28 cellular contexts compared by ENCODE assay signal in the genomic region with DNA sequence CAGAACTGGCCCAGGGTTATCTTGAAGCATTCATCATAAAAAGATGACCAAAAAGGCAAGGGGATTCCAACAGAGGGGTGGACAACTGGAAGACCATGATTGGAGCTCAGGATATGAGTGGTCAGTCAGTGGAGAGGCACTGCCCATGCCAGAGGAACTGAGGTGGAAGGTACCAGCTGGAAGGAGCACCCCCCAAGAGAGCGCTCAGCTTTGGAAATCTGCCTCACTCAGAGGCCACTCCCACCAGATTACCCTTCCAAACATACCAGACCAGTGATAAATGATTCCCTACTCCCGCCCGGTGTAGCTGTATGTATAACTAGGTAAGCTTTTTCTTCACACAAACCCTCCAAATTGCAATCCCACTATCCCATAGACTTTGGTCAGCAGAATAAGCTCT.
"Had no signal": no experiment of that assay in that cellular context is flagged by ENCODE, and none has a peak within 500 bp of the region (broad histone marks: within the 10 kb centered on the region; RNA-seq: fewer than 3 reads in every experiment).

No MANE protein-coding gene starts in this region.

- H3K4me1 Mint-ChIP-seq: activated CD4-positive, alpha-beta T cell treated with anti-CD3 and anti-CD28 coated beads, Interleukin-2, amount 10 ng/mL, durations not matched to agents 24 days and 14 days; activated naive CD4-positive, alpha-beta T cell treated with anti-CD3 and anti-CD28 coated beads, Interleukin-2, amount 10 ng/mL, durations not matched to agents 7 days and 5 days; activated naive CD8-positive, alpha-beta T cell treated with anti-CD3 and anti-CD28 coated beads, Interleukin-2, amount 50 U/mL, for 24 hours; central memory CD8-positive, alpha-beta T cell had no signal

- H3K27me3 Mint-ChIP-seq: central memory CD8-positive, alpha-beta T cell had no signal

- H3K4me2 ChIP-seq: KMS-11 had no signal

- H3K27ac Mint-ChIP-seq: activated CD4-positive, alpha-beta T cell treated with anti-CD3 and anti-CD28 coated beads, Interleukin-2, amount 10 ng/mL, durations not matched to agents 24 days and 14 days; activated CD8-positive, alpha-beta T cell treated with anti-CD3 and anti-CD28 coated beads, Interleukin-2, amount 10 ng/mL, durations not matched to agents 7 days and 5 days; activated naive CD4-positive, alpha-beta T cell treated with anti-CD3 and anti-CD28 coated beads, Interleukin-2, amount 10 ng/mL, durations not matched to agents 7 days and 5 days; activated naive CD8-positive, alpha-beta T cell; activated naive CD8-positive, alpha-beta T cell treated with anti-CD3 and anti-CD28 coated beads, Interleukin-2, amount 50 U/mL, for 24 hours; activated T-cell treated with anti-CD3 and anti-CD28 coated beads, Interleukin-2, amount 50 U/mL, for 24 hours; activated T-helper 2 cell treated with anti-CD3 and anti-CD28 coated beads, Interferon-gamma antibody, Interleukin-2, Interleukin-4, amounts not matched to agents 10 μg/mL and 5 μg/mL and 100 μg/mL, durations not matched to agents 14 hours and 24 hours and 36 hours had no signal

- H3K9me3 ChIP-seq: SJCRH30 had no signal

- H3K4me3 Mint-ChIP-seq: activated CD4-positive, alpha-beta T cell treated with anti-CD3 and anti-CD28 coated beads, Interleukin-2, amount 10 ng/mL, durations not matched to agents 24 days and 14 days; activated CD8-positive, alpha-beta T cell treated with anti-CD3 and anti-CD28 coated beads, Interleukin-2, amount 10 ng/mL, durations not matched to agents 7 days and 5 days; activated naive CD4-positive, alpha-beta T cell treated with anti-CD3 and anti-CD28 coated beads, Interleukin-2, amount 10 ng/mL, durations not matched to agents 7 days and 5 days; activated naive CD8-positive, alpha-beta T cell; activated naive CD8-positive, alpha-beta T cell treated with anti-CD3 and anti-CD28 coated beads, Interleukin-2, amount 50 U/mL, for 24 hours; activated T-cell treated with anti-CD3 and anti-CD28 coated beads, Interleukin-2, amount 50 U/mL, for 24 hours; central memory CD8-positive, alpha-beta T cell had no signal

- H3K9ac ChIP-seq: KMS-11 had no signal

- H3K36me3 ChIP-seq: SJCRH30, WERI-Rb-1 had no signal

- H3K4me1 ChIP-seq: SJCRH30 had no signal

- DNase-seq: activated CD4-positive, alpha-beta T cell treated with anti-CD3 and anti-CD28 coated beads, Interleukin-2, amount 10 ng/mL, durations not matched to agents 24 days and 14 days; activated CD4-positive, alpha-beta T cell treated with anti-CD3 and anti-CD28 coated beads, Interleukin-2, amount 50 U/mL, for 4 hours; activated CD8-positive, alpha-beta T cell treated with anti-CD3 and anti-CD28 coated beads, Interleukin-2, amount 10 ng/mL, durations not matched to agents 7 days and 5 days; activated naive CD4-positive, alpha-beta T cell treated with anti-CD3 and anti-CD28 coated beads, Interleukin-2, amount 10 ng/mL, durations not matched to agents 7 days and 5 days; activated naive CD8-positive, alpha-beta T cell treated with anti-CD3 and anti-CD28 coated beads, Interleukin-2, amount 50 U/mL, for 24 hours; activated T-cell treated with anti-CD3 and anti-CD28 coated beads, Interleukin-2, amount 50 U/mL, for 24 hours; anterior cingulate cortex; MM.1S; MV-4-11; NCI-H1105; NCI-H1417 treated with DMSO at 0.1 percent for 48 hours; NCI-H187 treated with DMSO at 0.1 percent for 48 hours; NCI-H2081; NCI-H2227 treated with DMSO at 0.1 percent for 48 hours; NCI-H446 treated with DMSO at 0.1 percent for 48 hours; NCI-H524; NCI-H69; SHP77; SJCRH30; T1000; WERI-Rb-1 had no signal

- H3K4me3 ChIP-seq: cardiac muscle cell, SJCRH30, SK-N-MC had no signal

- H3K36me3 Mint-ChIP-seq: activated naive CD4-positive, alpha-beta T cell treated with anti-CD3 and anti-CD28 coated beads, Interleukin-2, amount 10 ng/mL, durations not matched to agents 7 days and 5 days; activated naive CD8-positive, alpha-beta T cell had no signal

- ATAC-seq: activated CD8-positive, alpha-beta T cell treated with anti-CD3 and anti-CD28 coated beads, Interleukin-2, amount 10 ng/mL, durations not matched to agents 7 days and 5 days; activated naive CD8-positive, alpha-beta T cell treated with anti-CD3 and anti-CD28 coated beads, Interleukin-2, amount 50 U/mL, for 24 hours; Panc1 had no signal

- H3K27me3 ChIP-seq: cardiac muscle cell, SJCRH30 had no signal

- H3K9me3 Mint-ChIP-seq: activated CD4-positive, alpha-beta T cell treated with anti-CD3 and anti-CD28 coated beads, Interleukin-2, amount 10 ng/mL, durations not matched to agents 24 days and 14 days; activated naive CD4-positive, alpha-beta T cell treated with anti-CD3 and anti-CD28 coated beads, Interleukin-2, amount 10 ng/mL, durations not matched to agents 7 days and 5 days; activated naive CD8-positive, alpha-beta T cell treated with anti-CD3 and anti-CD28 coated beads, Interleukin-2, amount 50 U/mL, for 24 hours; activated T-cell treated with anti-CD3 and anti-CD28 coated beads, Interleukin-2, amount 50 U/mL, for 24 hours; activated T-helper 2 cell treated with anti-CD3 and anti-CD28 coated beads, Interferon-gamma antibody, Interleukin-2, Interleukin-4, amounts not matched to agents 10 μg/mL and 5 μg/mL and 100 μg/mL, durations not matched to agents 14 hours and 24 hours and 36 hours; central memory CD8-positive, alpha-beta T cell had no signal

- H3K27ac ChIP-seq: cardiac muscle cell, KMS-11, SJCRH30, SK-N-MC, WERI-Rb-1 had no signal
